Comparison of ENCODE assay signal across 11 cellular contexts in the genomic region with DNA sequence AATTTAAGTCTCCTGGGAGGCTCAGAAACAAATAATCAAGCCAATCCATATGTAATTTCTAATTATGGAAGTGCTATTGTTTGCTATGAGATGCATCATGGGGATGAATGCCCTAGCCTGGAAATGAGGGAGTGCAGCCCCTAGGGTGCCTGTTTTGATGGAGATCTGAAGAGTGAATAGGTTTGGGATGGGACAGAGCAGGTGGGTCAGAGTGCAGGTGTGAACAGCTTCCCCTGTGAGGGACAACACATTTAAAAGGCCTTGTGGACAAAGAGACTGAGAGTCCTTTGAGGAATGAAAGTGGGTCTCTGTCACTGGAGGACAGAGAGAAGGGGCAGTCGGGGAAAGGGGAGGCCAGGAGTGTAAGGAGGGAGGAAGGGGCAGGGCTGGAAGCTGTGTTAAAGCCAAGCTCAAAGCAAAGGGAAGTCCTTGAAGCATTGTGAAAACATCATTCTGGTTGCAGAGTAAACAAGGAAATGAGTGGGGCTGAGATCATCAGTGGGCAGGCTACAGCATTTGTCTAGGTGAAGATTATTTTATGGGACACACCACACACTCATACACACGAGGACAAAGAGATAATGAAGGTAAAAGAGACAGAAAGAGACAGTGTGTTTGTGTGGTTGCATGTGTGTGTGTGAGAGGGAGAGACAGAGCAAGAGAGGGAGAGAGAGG.
A peak's percentile ranks its signal among the peaks of the same experiment; 100 is the strongest.
DNase-seq lines count a peak whose midpoint lies in the region; ATAC-seq, FAIRE-seq and TF ChIP-seq lines count a peak whose summit lies in the region.
"Had no signal": no experiment of that assay in that cellular context is flagged by ENCODE, and none has a peak within 500 bp of the region (broad histone marks: within the 10 kb centered on the region; RNA-seq: fewer than 3 reads in every experiment).

No MANE protein-coding gene starts in this region.

- TF ChIP-seq POLR2A in GM18505 (IDR thresholded peaks at IDR 0.05; ENCODE audit: borderline replicate concordance, extremely low read depth, insufficient read depth, insufficient read length) (no peak), GM12891 (IDR thresholded peaks at IDR 0.05; ENCODE audit: low read depth, low read length) (no peak)

- no peak overlapping the region for H3K9ac ChIP-seq in HUES64 (ENCODE audit: low read depth, low read length)

- no peak for TF ChIP-seq CTCF in fibroblast of villous mesenchyme (IDR thresholded peaks at IDR 0.05; ENCODE audit: insufficient read depth, low read depth, low read length)

- H3K36me3 ChIP-seq in ACC112 (ENCODE audit: insufficient read depth, low read length): no peaks in the 10 kb centered on the region
- no peaks in the 10 kb centered on the region for H3K36me3 ChIP-seq in HUES64 (ENCODE audit: insufficient read depth, low read length)
- H3K36me3 ChIP-seq: cardiac muscle cell had no signal

- no peaks in the 10 kb centered on the region for H3K9me3 ChIP-seq in HUES64 (ENCODE audit: insufficient read depth, low read depth, low read length)

- H3K27me3 ChIP-seq in ACC112 (ENCODE audit: insufficient read depth, low read length) (no peaks in the 10 kb centered on the region), HUES64 (ENCODE audit: insufficient read depth, low read length) (no peaks in the 10 kb centered on the region)
- H3K27me3 ChIP-seq: cardiac muscle cell had no signal

- ATAC-seq in GM18505 (IDR thresholded peaks at IDR 0.05; ENCODE audit: unreplicated experiment): no peak
- no peak for ATAC-seq in HG03025 (IDR thresholded peaks at IDR 0.05; ENCODE audit: low FRiP score, unreplicated experiment)
- ATAC-seq: activated CD4-positive, alpha-beta T cell treated with anti-CD3 and anti-CD28 coated beads for 36 hours had no signal

- WGBS in HUES64: 53% methylated on average over 2 of the region's 2 CpGs

- DNase-seq in RCC 7860 (ENCODE audit: low spot score): peak; percentile 62
- peak; percentile 22 for DNase-seq in fibroblast of villous mesenchyme (ENCODE audit: low read depth)
- no peak for DNase-seq in Kasumi-1 (lab: John Stamatoyannopoulos, UW)
- no peak for DNase-seq in GM12891 (ENCODE audit: insufficient read length, low spot score)
- DNase-seq: activated CD4-positive, alpha-beta T cell treated with anti-CD3 and anti-CD28 coated beads for 36 hours; NCI-H187 treated with DMSO at 0.1 percent for 48 hours had no signal

- H3K27ac ChIP-seq in ACC112 (ENCODE audit: low read depth, low read length): peak overlapping the region; percentile 19; the same call in 1 of the 2 replicates
- H3K27ac ChIP-seq in HUES64 (ENCODE audit: low read depth, low read length): peak overlapping the region; percentile 33; the same call in 1 of the 2 replicates
- H3K27ac ChIP-seq: cardiac muscle cell had no signal

- peak overlapping the region; percentile 73 for H2AFZ ChIP-seq in ACC112 (ENCODE audit: low read length, unreplicated experiment)

- no peak for FAIRE-seq in RCC 7860 (lab: Jason Lieb, UNC)
- no peak for FAIRE-seq in GM12891 (lab: Jason Lieb, UNC)

- no peaks in the 10 kb centered on the region for H3K79me2 ChIP-seq in ACC112 (ENCODE audit: control insufficient read depth, insufficient read depth, low read length, unreplicated experiment)

- H3K4me1 ChIP-seq in ACC112 (ENCODE audit: control insufficient read depth, insufficient read depth, low read length, unreplicated experiment): peaks cover 14% of the 10 kb centered on the region
- peaks cover 32% of the 10 kb centered on the region for H3K4me1 ChIP-seq in HUES64 (ENCODE audit: insufficient read depth, low read length)

- H3K4me3 ChIP-seq in ACC112 (ENCODE audit: low read depth, low read length): peak overlapping the region; percentile 49
- H3K4me3 ChIP-seq in HUES64 (ENCODE audit: low read length): no peak overlapping the region
- H3K4me3 ChIP-seq in fibroblast of villous mesenchyme (ENCODE audit: low read depth, low read length): no peak overlapping the region
- H3K4me3 ChIP-seq: cardiac muscle cell had no signal

TF ChIP-seq in GM12891, 5 proteins besides CTCF, POLR2A, EP300 and RAD21:
- no peak for TF ChIP-seq TAF1 (IDR thresholded peaks at IDR 0.05; ENCODE audit: low read depth, low read length)
- no peak for TF ChIP-seq PAX5 (IDR thresholded peaks at IDR 0.05; ENCODE audit: insufficient read depth, low read length, severe bottlenecking)
- TF ChIP-seq POLR2AphosphoS5 (IDR thresholded peaks at IDR 0.05; ENCODE audit: low read depth, low read length): no peak

Comparison
In these comparisons a context has a peak if more than half of its experiments do, and no peak if none do; other contexts are left out.
1. DNase-seq: peak in RCC 7860 (single experiment) and fibroblast of villous mesenchyme (single experiment); none in Kasumi-1 (0 of 2) and GM12891 (single experiment).